20 cellular contexts compared by ENCODE assay signal in genomic region chr7:41847171-41847570, GRCh38.
DNase-seq lines count a peak whose midpoint lies in the region; ATAC-seq, FAIRE-seq and TF ChIP-seq lines count a peak whose summit lies in the region.
"Had no signal": no experiment of that assay in that cellular context is flagged by ENCODE, and none has a peak within 500 bp of the region (broad histone marks: within the 10 kb centered on the region; RNA-seq: fewer than 3 reads in every experiment).

No MANE protein-coding gene starts in this region.

- H3F3A ChIP-seq in MM.1S (ENCODE audit: insufficient read depth, low read length): no peaks in the 10 kb centered on the region

- H3K27me3 ChIP-seq in endothelial cell of umbilical vein (ENCODE audit: control insufficient read depth in 2 of 2, insufficient read depth in 2 of 2, low read length in 2 of 2) (no peaks in the 10 kb centered on the region), MM.1S (replicated peaks; ENCODE audit: insufficient read depth, low read length) (no peaks in the 10 kb centered on the region)
- H3K27me3 ChIP-seq: BLaER1 treated with 17β-estradiol and CSF1 and Interleukin-3, amounts not matched to agents 10 nM and 100 nM had no signal

- no peaks in the 10 kb centered on the region for H3K9me1 ChIP-seq in endothelial cell of umbilical vein (replicated peaks; ENCODE audit: control insufficient read depth, extremely low read depth, insufficient read depth, low read length)

- no peak overlapping the region for H3K27ac ChIP-seq in endothelial cell of umbilical vein (ENCODE audit: insufficient read depth, low read depth, low read length)
- H3K27ac ChIP-seq in MM.1S (ENCODE audit: low read length): no peak overlapping the region
- H3K27ac ChIP-seq: BLaER1 treated with 17β-estradiol and CSF1 and Interleukin-3, amounts not matched to agents 10 nM and 100 nM had no signal

- no peak for TF ChIP-seq POLR2A in H54 (IDR thresholded peaks at IDR 0.05; ENCODE audit: low read depth, low read length)
- no peak for TF ChIP-seq POLR2A in endothelial cell of umbilical vein (IDR thresholded peaks at IDR 0.05; ENCODE audit: low read depth, low read length)

- H3K9me3 ChIP-seq in endothelial cell of umbilical vein (replicated peaks; ENCODE audit: control insufficient read depth, insufficient read depth, low read length): no peaks in the 10 kb centered on the region
- no peaks in the 10 kb centered on the region for H3K9me3 ChIP-seq in MM.1S (replicated peaks; ENCODE audit: insufficient read depth, low read length)

- CTCF ChIA-PET in endothelial cell of umbilical vein (lab: Charles Lee): no interaction called here

- H3K36me3 Mint-ChIP-seq in activated naive CD4-positive, alpha-beta T cell treated with anti-CD3 and anti-CD28 coated beads, Interleukin-2, amount 50 U/mL, for 24 hours: no peaks in the 10 kb centered on the region
- H3K36me3 Mint-ChIP-seq: CD8-positive, alpha-beta T cell had no signal

- H3K79me2 ChIP-seq in endothelial cell of umbilical vein (ENCODE audit: control insufficient read depth, insufficient read depth, low read length) (no peaks in the 10 kb centered on the region), MM.1S (ENCODE audit: low read length) (no peaks in the 10 kb centered on the region)

- no peaks in the 10 kb centered on the region for H3K4me1 Mint-ChIP-seq in activated naive CD4-positive, alpha-beta T cell treated with anti-CD3 and anti-CD28 coated beads, Interleukin-2, amount 50 U/mL, for 24 hours

- H3K4me2 ChIP-seq in endothelial cell of umbilical vein (ENCODE audit: insufficient read depth, low read length): no peak overlapping the region
- no peak overlapping the region for H3K4me2 ChIP-seq in MM.1S (ENCODE audit: low read depth, low read length)

- intact Hi-C loops in endothelial cell of umbilical vein (cut with micrococcal nuclease): no loop called here

- H3K9ac ChIP-seq in endothelial cell of umbilical vein (replicated peaks; ENCODE audit: extremely low read depth, insufficient read depth, low read length) (no peak overlapping the region), MM.1S (ENCODE audit: low read length) (no peak overlapping the region)
- H3K9ac ChIP-seq: BLaER1 treated with 17β-estradiol and CSF1 and Interleukin-3, amounts not matched to agents 10 nM and 100 nM had no signal

- no peak for DNase-seq in activated naive CD4-positive, alpha-beta T cell treated with anti-CD3 and anti-CD28 coated beads, Interleukin-2, amount 50 U/mL, for 16 hours
- DNase-seq in H54 (ENCODE audit: insufficient read length, low spot score) (no peak), endothelial cell of umbilical vein (ENCODE audit: low read depth, low spot score) (peak; percentile 31), MM.1S (no peak)
- no peak for DNase-seq in activated effector memory CD4-positive, alpha-beta T cell treated with Interleukin-2 at 50 U/mL for 16 hours
- DNase-seq: ACHN; CD8-positive, alpha-beta T cell; COR-L47; DND-41; GDM1; HCEC 1CT; HFFc6 had no signal

- H3K27me3 Mint-ChIP-seq in activated naive CD4-positive, alpha-beta T cell treated with anti-CD3 and anti-CD28 coated beads, Interleukin-2, amount 50 U/mL, for 24 hours: peaks cover 4% of the 10 kb centered on the region

- H3K9me2 ChIP-seq in MM.1S (replicated peaks; ENCODE audit: insufficient read depth, low read length): no peaks in the 10 kb centered on the region

- dilution Hi-C loops in endothelial cell of umbilical vein (cut with MboI; ENCODE audit: extremely low pct_ligation_motif_present, low sequenced_read_pairs): no loop called here

- POLR2A ChIA-PET in endothelial cell of umbilical vein (lab: Charles Lee): no interaction called here

- no peak overlapping the region for H3K4me3 Mint-ChIP-seq in activated naive CD4-positive, alpha-beta T cell treated with anti-CD3 and anti-CD28 coated beads, Interleukin-2, amount 50 U/mL, for 24 hours
- H3K4me3 Mint-ChIP-seq: CD8-positive, alpha-beta T cell; HFFc6 had no signal

- no TSS peak for BruUV-seq in endothelial cell of umbilical vein (replicated peaks; lab: Mats Ljungman, UMichigan)

- no peaks in the 10 kb centered on the region for H4K20me1 ChIP-seq in endothelial cell of umbilical vein (replicated peaks; ENCODE audit: control insufficient read depth, extremely low read depth, insufficient read depth, low read length)
- H4K20me1 ChIP-seq in MM.1S (ENCODE audit: insufficient read depth, low read length): no peaks in the 10 kb centered on the region
- H4K20me1 ChIP-seq: BLaER1 treated with 17β-estradiol and CSF1 and Interleukin-3, amounts not matched to agents 10 nM and 100 nM had no signal

- H3K36me3 ChIP-seq in endothelial cell of umbilical vein (ENCODE audit: control insufficient read depth in 2 of 2, extremely low read depth in 1 of 2, insufficient read depth in 2 of 2, low read length in 2 of 2): no peaks in the 10 kb centered on the region
- H3K36me3 ChIP-seq in MM.1S (replicated peaks; ENCODE audit: insufficient read depth, low read length): no peaks in the 10 kb centered on the region
- H3K36me3 ChIP-seq: BLaER1 treated with 17β-estradiol and CSF1 and Interleukin-3, amounts not matched to agents 10 nM and 100 nM had no signal

- H3K4me1 ChIP-seq in endothelial cell of umbilical vein (ENCODE audit: control insufficient read depth, extremely low read depth, insufficient read depth, low read length) (no peaks in the 10 kb centered on the region), MM.1S (ENCODE audit: low read length) (no peaks in the 10 kb centered on the region)

- H2AFZ ChIP-seq in endothelial cell of umbilical vein (ENCODE audit: low read depth, low read length) (no peak overlapping the region), MM.1S (ENCODE audit: low read length) (no peak overlapping the region)

- ATAC-seq in GM21717 (IDR thresholded peaks at IDR 0.05; ENCODE audit: unreplicated experiment): no peak
- ATAC-seq: CD8-positive, alpha-beta T cell; K562 had no signal

- TF ChIP-seq CTCF in endothelial cell of umbilical vein (IDR thresholded peaks at IDR 0.05; ENCODE audit: extremely low read depth in 1 of 2, insufficient read depth in 1 of 2, low read depth in 1 of 2, low read length in 2 of 2) (no peak), MM.1S (IDR thresholded peaks at IDR 0.05; ENCODE audit: low read length) (no peak)

- peaks cover 27% of the 10 kb centered on the region for H3K9me3 Mint-ChIP-seq in activated naive CD4-positive, alpha-beta T cell treated with anti-CD3 and anti-CD28 coated beads, Interleukin-2, amount 50 U/mL, for 24 hours
- H3K9me3 Mint-ChIP-seq: HFFc6 had no signal

- FAIRE-seq in H54 (lab: Jason Lieb, UNC) (peak; percentile 80), endothelial cell of umbilical vein (lab: Jason Lieb, UNC) (no peak)
- FAIRE-seq: D721Med, GM12892, GM19239, H1, K562 had no signal

- H3K4me3 ChIP-seq in endothelial cell of umbilical vein (replicated peaks in 1 of 3; ENCODE audit: insufficient read depth in 1 of 3, low read depth in 1 of 3, low read length in 3 of 3) (no peak overlapping the region), MM.1S (ENCODE audit: low read length) (no peak overlapping the region)
- H3K4me3 ChIP-seq: BLaER1 treated with 17β-estradiol and CSF1 and Interleukin-3, amounts not matched to agents 10 nM and 100 nM; K562 had no signal

- H3K27ac Mint-ChIP-seq in activated naive CD4-positive, alpha-beta T cell treated with anti-CD3 and anti-CD28 coated beads, Interleukin-2, amount 50 U/mL, for 24 hours: peak overlapping the region; percentile 18
- H3K27ac Mint-ChIP-seq: CD8-positive, alpha-beta T cell; HFFc6 had no signal

TF ChIP-seq in endothelial cell of umbilical vein, 7 proteins besides CTCF, POLR2A, EP300 and RAD21:
- TF ChIP-seq FOS (IDR thresholded peaks at IDR 0.05; ENCODE audit: borderline replicate concordance, insufficient read depth, low read length): peak; percentile 7
- no peak for TF ChIP-seq MAX (IDR thresholded peaks at IDR 0.05; ENCODE audit: insufficient read depth, insufficient read length)
- TF ChIP-seq JUN (IDR thresholded peaks at IDR 0.05; ENCODE audit: borderline replicate concordance, insufficient read depth, insufficient read length, low read depth): no peak
- TF ChIP-seq POLR2AphosphoS5 (IDR thresholded peaks at IDR 0.05; ENCODE audit: insufficient read depth, low read depth, low read length): no peak
- TF ChIP-seq EZH2 (IDR thresholded peaks at IDR 0.05; ENCODE audit: borderline replicate concordance, low read depth, low read length, severe bottlenecking): no peak
- no peak for TF ChIP-seq MYC (IDR thresholded peaks at IDR 0.05; ENCODE audit: low read depth, low read length)
- no peak for TF ChIP-seq GATA2 (IDR thresholded peaks at IDR 0.05; ENCODE audit: insufficient read depth, insufficient read length, low read depth, low read length)
